ENCODE assay signal across 8 cellular contexts in genomic region chr9:129027224-129027684, GRCh38. TPM values are rescaled to one million over a fixed set of nuclear protein-coding genes. Genes with fewer than 3 reads are reported as not detected.
DNase-seq lines count a peak whose midpoint lies in the region; ATAC-seq and TF ChIP-seq lines count a peak whose summit lies in the region.

No MANE protein-coding gene starts in this region.

- RAD21 ChIA-PET in HCT116 (lab: Charles Lee; ENCODE audit: low non-redundant PET in 1 of 2, low total read pairs in 2 of 2, uncharacterized antibody in 2 of 2, unreplicated experiment in 2 of 2) = interaction anchor here in 1 of 2 experiments (1.1 kb wide), 1 partner anchor 34 kb away, joined by 3 read pairs; no protein-coding TSS in a partner anchor

- intact Hi-C loops in HCT116 (cut with micrococcal nuclease) = no loop called here

- DNase-seq in ACHN (peak; percentile 13), HCT116 (ENCODE audit: low read depth, low spot score) (no peak), astrocyte of the cerebellum (ENCODE audit: low read depth) (no peak), lung (ENCODE audit: low spot score) (no peak), C1 segment of cervical spinal cord (lab: John Stamatoyannopoulos, UW) (no peak), GM19238 (ENCODE audit: insufficient read length, low spot score) (no peak)
- no peak for DNase-seq in NK-92 treated with Interleukin-12 subunit alpha and Interleukin-12 subunit beta, amount 100 ng/mL, for 24 hours (lab: John Stamatoyannopoulos, UW)
- no peak for DNase-seq in effector CD8-positive, alpha-beta T cell (lab: John Stamatoyannopoulos, UW)

- CTCF ChIA-PET in HCT116 (lab: Charles Lee) = no interaction called here

- no TSS peak for BruUV-seq in HCT116 (replicated peaks; lab: Mats Ljungman, UMichigan)

- H3K4me1 ChIP-seq in HCT116 (ENCODE audit: control insufficient read depth in 1 of 2, insufficient read depth in 2 of 2, low read length in 2 of 2) (peaks cover 28 to 50% of the 10 kb centered on the region in 2 experiments; a peak in 3 of 4 replicates), lung (ENCODE audit: control insufficient read depth in 2 of 2, insufficient read depth in 2 of 2, low read length in 2 of 2) (peaks cover 3 to 10% of the 10 kb centered on the region in 2 donors)

- H3K9me3 ChIP-seq in HCT116 (ENCODE audit: control insufficient read depth in 1 of 2, insufficient read depth in 1 of 2, low read depth in 1 of 2, low read length in 2 of 2) = no peaks in the 10 kb centered on the region
- no peaks in the 10 kb centered on the region for H3K9me3 ChIP-seq in lung (ENCODE audit: control insufficient read depth in 2 of 2, insufficient read depth in 1 of 2, low read length in 1 of 2)

- in situ Hi-C loops in ACHN (cut with HindIII; ENCODE audit: low pct_ligation_motif_present, low pct_unique_long_range_greater_than_20kb, low sequenced_read_pairs) (no loop called here), astrocyte of the cerebellum (cut with HindIII; ENCODE audit: low sequenced_read_pairs) (no loop called here)

- no peak for TF ChIP-seq POLR2A in HCT116 (IDR thresholded peaks at IDR 0.05; ENCODE audit: borderline replicate concordance, extremely low read depth, insufficient read depth, insufficient read length)

- 30 to 47% methylated on average over 9 of the region's 9 CpGs for WGBS in lung, 2 donors

- H4K20me1 ChIP-seq in HCT116 (ENCODE audit: insufficient read depth) = no peaks in the 10 kb centered on the region; the same call in 1 of the 2 replicates

- H3K79me2 ChIP-seq in HCT116 (ENCODE audit: insufficient read depth, low read length) = peaks cover 39% of the 10 kb centered on the region

- ATAC-seq in HCT116 (no peak), lung (ENCODE audit: insufficient read depth, low FRiP score) (no peak)

- H2AFZ ChIP-seq in HCT116 (ENCODE audit: low read depth, low read length, poor library complexity, severe bottlenecking) = no peak overlapping the region

- peak overlapping the region; percentile 89 to 96 for H3K4me3 ChIP-seq in HCT116 (replicated peaks in 1 of 2; ENCODE audit: low read depth in 1 of 2, low read length in 2 of 2)
- peak overlapping the region; percentile 65 for H3K4me3 ChIP-seq in astrocyte of the cerebellum (ENCODE audit: low read depth, low read length)
- peak overlapping the region; percentile 41 for H3K4me3 ChIP-seq in lung

- H3K4me2 ChIP-seq in HCT116 (ENCODE audit: low read length) = peak overlapping the region; percentile 99

- H3K27ac ChIP-seq in HCT116 (ENCODE audit: low read depth, low read length) (peak overlapping the region; percentile 80), lung (ENCODE audit: low read depth in 1 of 2, low read length in 1 of 2) (peak overlapping the region in 1 of 2 donors; percentile 63)

- H3K9ac ChIP-seq in HCT116 (ENCODE audit: low read length) = peak overlapping the region; percentile 89

- TF ChIP-seq CTCF in HCT116 (IDR thresholded peaks at IDR 0.05 in 2 of 3, conservative IDR thresholded peaks at IDR 0.05 in 1 of 3; ENCODE audit: borderline replicate concordance in 1 of 3, insufficient read depth in 1 of 3, low read depth in 2 of 3, low read length in 2 of 3) (no peak), astrocyte of the cerebellum (IDR thresholded peaks at IDR 0.05; ENCODE audit: low read depth, low read length, missing control alignments) (no peak), lung (IDR thresholded peaks at IDR 0.05; ENCODE audit: control extremely low read depth, extremely low read depth) (no peak)

- no peaks in the 10 kb centered on the region for H3K9me2 ChIP-seq in HCT116 (ENCODE audit: insufficient read depth)

- no peaks in the 10 kb centered on the region for H3K36me3 ChIP-seq in HCT116 (ENCODE audit: control insufficient read depth in 1 of 2, insufficient read depth in 2 of 2, low read length in 2 of 2)
- no peaks in the 10 kb centered on the region for H3K36me3 ChIP-seq in lung (ENCODE audit: control insufficient read depth in 2 of 2, insufficient read depth in 2 of 2, low read length in 2 of 2)

- H3K27me3 ChIP-seq in HCT116 (ENCODE audit: insufficient read depth, low read length) (no peaks in the 10 kb centered on the region), lung (ENCODE audit: control insufficient read depth, insufficient read depth) (no peaks in the 10 kb centered on the region)

- POLR2A ChIA-PET in HCT116 (lab: Charles Lee) = no interaction called here

- no peak for TF ChIP-seq RAD21 in HCT116 (IDR thresholded peaks at IDR 0.05; ENCODE audit: low read depth)

TF ChIP-seq in HCT116, 20 proteins besides CTCF, POLR2A, EP300 and RAD21:
- TF ChIP-seq TCF7L2 (IDR thresholded peaks at IDR 0.05; ENCODE audit: borderline replicate concordance, extremely low read depth, insufficient read depth, insufficient read length) (no peak), CBX3 (IDR thresholded peaks at IDR 0.05; ENCODE audit: low read depth) (no peak), POLR2AphosphoS5 (IDR thresholded peaks at IDR 0.05; ENCODE audit: low read depth, low read length) (no peak)
TF ChIP-seq in HCT116: peak in this region for 0.

RNA-seq across cellular contexts. Expression of gene SH3GLB2, which starts 0.9 kb away (rescaled TPM):
- total RNA-seq in HCT116 (2021; ENCODE audit: unreplicated experiment) (87.9 TPM), lung (10 to 100 TPM; 51.3 to 88.9 TPM)
- polyA plus RNA-seq in HCT116 (2012) = 88.5 and 89.0 TPM in 2 replicates
- polyA plus RNA-seq in lung = 100 to 1,000 TPM in 1 of 2 donors, 10 to 100 TPM in 1; 54.5 to 110 TPM

RNA-seq across cellular contexts. Expression of gene MIGA2, which starts 9.2 kb away (rescaled TPM):
- 23.7 TPM for total RNA-seq in HCT116 (2021; ENCODE audit: unreplicated experiment)
- polyA plus RNA-seq in HCT116 (2012) = 14.5 and 15.4 TPM in 2 replicates
- total RNA-seq in lung = 10 to 100 TPM; 22.9 to 31.6 TPM
- 10 to 100 TPM; 18.6 to 19.1 TPM for polyA plus RNA-seq in lung

RNA-seq across cellular contexts. Expression of gene DOLPP1, which starts 53.7 kb away (rescaled TPM):
- total RNA-seq in HCT116 (2021; ENCODE audit: unreplicated experiment) = 17.4 TPM
- 12.6 and 13.4 TPM in 2 replicates for polyA plus RNA-seq in HCT116 (2012)
- 10 to 100 TPM in 1 of 2 donors, 1 to 10 TPM in 1; 7.0 to 17.6 TPM for total RNA-seq in lung
- polyA plus RNA-seq in lung = 10 to 100 TPM in 1 of 2 donors, 1 to 10 TPM in 1; 7.8 to 12.2 TPM

Comparison
In these comparisons a context has a peak if more than half of its experiments do, and no peak if none do; other contexts are left out.
1. H3K4me3 ChIP-seq: peak in every context shown above with its lines; median percentile 92 in HCT116; 65 in astrocyte of the cerebellum; 41 in lung.